20 cellular contexts compared by ENCODE assay signal in genomic region chr1:4072754-4073153, GRCh38.
DNase-seq lines count a peak whose midpoint lies in the region; ATAC-seq and TF ChIP-seq lines count a peak whose summit lies in the region.
"Had no signal": no experiment of that assay in that cellular context is flagged by ENCODE, and none has a peak within 500 bp of the region (broad histone marks: within the 10 kb centered on the region; RNA-seq: fewer than 3 reads in every experiment).

No MANE protein-coding gene starts in this region.

- no peak overlapping the region for H3K4me3 Mint-ChIP-seq in natural killer cell treated with Interleukin-12 subunit alpha and Interleukin-12 subunit beta and Interleukin-15 and Interleukin-18, amount 100 ng/mL, for 72 hours
- no peak overlapping the region for H3K4me3 Mint-ChIP-seq in natural killer cell
- H3K4me3 Mint-ChIP-seq: B cell; CD8-positive, alpha-beta T cell; HFFc6; IgD-negative memory B cell had no signal

- 49 to 70% (median 57%) methylated on average over 7 of the region's 7 CpGs for WGBS in spleen, 5 donors

- no peak overlapping the region for H3K27ac Mint-ChIP-seq in natural killer cell treated with Interleukin-12 subunit alpha and Interleukin-12 subunit beta and Interleukin-15 and Interleukin-18, amount 100 ng/mL, for 72 hours
- H3K27ac Mint-ChIP-seq in natural killer cell, result no peak overlapping the region
- H3K27ac Mint-ChIP-seq: B cell; CD8-positive, alpha-beta T cell; HFFc6; IgD-negative memory B cell had no signal

- TF ChIP-seq POLR2A in spleen (IDR thresholded peaks at IDR 0.05), result no peak

- intact Hi-C loops in natural killer cell (cut with micrococcal nuclease) (no loop called here), spleen (cut with DNase I; ENCODE audit: low total_unique reads) (no loop called here)

- no peaks in the 10 kb centered on the region for H3K36me3 Mint-ChIP-seq in natural killer cell treated with Interleukin-12 subunit alpha and Interleukin-12 subunit beta and Interleukin-15 and Interleukin-18, amount 100 ng/mL, for 72 hours
- H3K36me3 Mint-ChIP-seq in natural killer cell, result no peaks in the 10 kb centered on the region
- H3K36me3 Mint-ChIP-seq: CD8-positive, alpha-beta T cell; IgD-negative memory B cell had no signal

- H3K27me3 Mint-ChIP-seq in natural killer cell treated with Interleukin-12 subunit alpha and Interleukin-12 subunit beta and Interleukin-15 and Interleukin-18, amount 100 ng/mL, for 72 hours, result peaks cover 9 to 25% of the 10 kb centered on the region in 2 donors
- H3K27me3 Mint-ChIP-seq in natural killer cell (ENCODE audit: low read depth in 2 of 2), result peaks cover 5 to 8% of the 10 kb centered on the region in 2 donors

- no peak overlapping the region for H3K4me3 ChIP-seq in spleen
- H3K4me3 ChIP-seq: BLaER1 treated with 17β-estradiol and CSF1 and Interleukin-3, amounts not matched to agents 10 nM and 100 nM; GM23248 had no signal

- no peaks in the 10 kb centered on the region for H3K36me3 ChIP-seq in spleen
- H3K36me3 ChIP-seq: BLaER1 treated with 17β-estradiol and CSF1 and Interleukin-3, amounts not matched to agents 10 nM and 100 nM had no signal

- H3K9me3 Mint-ChIP-seq in natural killer cell treated with Interleukin-12 subunit alpha and Interleukin-12 subunit beta and Interleukin-15 and Interleukin-18, amount 100 ng/mL, for 72 hours, result no peaks in the 10 kb centered on the region
- no peaks in the 10 kb centered on the region for H3K9me3 Mint-ChIP-seq in natural killer cell
- H3K9me3 Mint-ChIP-seq: CD8-positive, alpha-beta T cell; IgD-negative memory B cell had no signal

- TF ChIP-seq CTCF in natural killer cell (IDR thresholded peaks at IDR 0.05) (no peak), spleen (IDR thresholded peaks at IDR 0.05 in 8 of 11, conservative IDR thresholded peaks at IDR 0.05 in 3 of 11) (no peak)

- no peaks in the 10 kb centered on the region for H3K4me1 ChIP-seq in spleen

- no peak for ATAC-seq in natural killer cell treated with Interleukin-12 subunit alpha and Interleukin-12 subunit beta and Interleukin-15 and Interleukin-18, amount 100 ng/mL, for 72 hours
- ATAC-seq in natural killer cell (no peak), HG03469 (IDR thresholded peaks at IDR 0.05; ENCODE audit: unreplicated experiment) (no peak)
- ATAC-seq: CD8-positive, alpha-beta T cell; HCT116; HepG2 had no signal

- no peak overlapping the region for H3K27ac ChIP-seq in spleen
- H3K27ac ChIP-seq: BLaER1 treated with 17β-estradiol and CSF1 and Interleukin-3, amounts not matched to agents 10 nM and 100 nM; GM23248 had no signal

- no peaks in the 10 kb centered on the region for H3K9me3 ChIP-seq in spleen

- DNase-seq in natural killer cell treated with Interleukin-12 subunit alpha and Interleukin-12 subunit beta and Interleukin-15 and Interleukin-18, amount 100 ng/mL, for 72 hours (ENCODE audit: low spot score), result peak; percentile 25
- no peak for DNase-seq in natural killer cell
- peak; percentile 47 for DNase-seq in mesenteric fat pad (ENCODE audit: low spot score)
- DNase-seq in spleen, result peak; percentile 14
- DNase-seq in AG08396 (ENCODE audit: low spot score), result no peak
- DNase-seq in activated CD4-positive, alpha-beta T cell treated with anti-CD3 and anti-CD28 coated beads for 1 hour, result no peak
- DNase-seq: 8988T; Calu3; CD8-positive, alpha-beta T cell; DMS53; DND-41; GM23248; H7; HFFc6 had no signal

- H3K27me3 ChIP-seq in spleen (replicated peaks in 1 of 7), result peaks cover 0 to 62% (median 3%) of the 10 kb centered on the region in 7 donors
- H3K27me3 ChIP-seq: BLaER1 treated with 17β-estradiol and CSF1 and Interleukin-3, amounts not matched to agents 10 nM and 100 nM had no signal

- H3K4me1 Mint-ChIP-seq in natural killer cell treated with Interleukin-12 subunit alpha and Interleukin-12 subunit beta and Interleukin-15 and Interleukin-18, amount 100 ng/mL, for 72 hours (ENCODE audit: low read depth in 2 of 2), result no peaks in the 10 kb centered on the region
- H3K4me1 Mint-ChIP-seq in natural killer cell, result no peaks in the 10 kb centered on the region
- H3K4me1 Mint-ChIP-seq: B cell, IgD-negative memory B cell had no signal

Comparison
In these comparisons a context has a peak if more than half of its experiments do, and no peak if none do; other contexts are left out.
1. DNase-seq: peak in natural killer cell treated with Interleukin-12 subunit alpha and Interleukin-12 subunit beta and Interleukin-15 and Interleukin-18, amount 100 ng/mL, for 72 hours (single experiment), mesenteric fat pad (single experiment) and spleen (single experiment); none in natural killer cell (single experiment), AG08396 (single experiment) and activated CD4-positive, alpha-beta T cell treated with anti-CD3 and anti-CD28 coated beads for 1 hour (single experiment).